Comparison of ENCODE assay signal across 10 cellular contexts in genomic region chr14:102262894-102263462, GRCh38. TPM values are rescaled to one million over a fixed set of nuclear protein-coding genes. Genes with fewer than 3 reads are reported as not detected.
DNase-seq lines count a peak whose midpoint lies in the region; ATAC-seq and TF ChIP-seq lines count a peak whose summit lies in the region.
"Had no signal": no experiment of that assay in that cellular context is flagged by ENCODE, and none has a peak within 500 bp of the region (broad histone marks: within the 10 kb centered on the region; RNA-seq: fewer than 3 reads in every experiment).

No MANE protein-coding gene starts in this region.

- H3K27ac Mint-ChIP-seq in WTC11 = no peak overlapping the region
- peak overlapping the region in 1 of 2 donors; percentile 30 for H3K27ac Mint-ChIP-seq in activated naive CD4-positive, alpha-beta T cell treated with anti-CD3 and anti-CD28 coated beads, Interleukin-2, amount 50 U/mL, for 72 hours

- ATAC-seq in WTC11 = peak; percentile 95
- ATAC-seq in activated naive CD4-positive, alpha-beta T cell treated with anti-CD3 and anti-CD28 coated beads, Interleukin-2, amount 50 U/mL, for 72 hours = no peak
- ATAC-seq in left colon = no peak

- whole genome bisulfite sequencing in smooth muscle cell (ENCODE audit: low lambda C conversion rate) = 60% methylated on average over 7 of the region's 7 CpGs

- H3K4me3 ChIP-seq in AG04450 (ENCODE audit: low read depth, low read length) (no peak overlapping the region), Loucy (ENCODE audit: low read length, poor library complexity, severe bottlenecking) (no peak overlapping the region), smooth muscle cell (no peak overlapping the region), MM.1S (ENCODE audit: low read length) (no peak overlapping the region)
- H3K4me3 ChIP-seq: BLaER1 treated with 17β-estradiol and CSF1 and Interleukin-3, amounts not matched to agents 10 nM and 100 nM; right lobe of liver had no signal

- DNase-seq in AG04450 (ENCODE audit: low read depth, low spot score) = no peak
- peak; percentile 27 for DNase-seq in WTC11 (ENCODE audit: low spot score)
- peak; percentile 55 for DNase-seq in iPS-NIHi11 (ENCODE audit: low spot score)
- DNase-seq in smooth muscle cell (lab: John Stamatoyannopoulos, UW; ENCODE audit: unreplicated experiment) = no peak
- no peak for DNase-seq in MM.1S
- no peak for DNase-seq in activated naive CD4-positive, alpha-beta T cell treated with anti-CD3 and anti-CD28 coated beads, Interleukin-2, amount 50 U/mL, for 72 hours (ENCODE audit: low spot score in 2 of 2)
- DNase-seq in left colon = no peak
- DNase-seq: right lobe of liver had no signal

- intact Hi-C loops in left colon (cut with DNase I, micrococcal nuclease) = no loop called here

- H3K36me3 Mint-ChIP-seq in WTC11 = no peaks in the 10 kb centered on the region
- no peaks in the 10 kb centered on the region for H3K36me3 Mint-ChIP-seq in activated naive CD4-positive, alpha-beta T cell treated with anti-CD3 and anti-CD28 coated beads, Interleukin-2, amount 50 U/mL, for 72 hours

- H3K9ac ChIP-seq in Loucy (ENCODE audit: low read depth, low read length, poor library complexity, severe bottlenecking) (no peak overlapping the region), smooth muscle cell (ENCODE audit: low read depth) (no peak overlapping the region), MM.1S (ENCODE audit: low read length) (no peak overlapping the region)
- H3K9ac ChIP-seq: BLaER1 treated with 17β-estradiol and CSF1 and Interleukin-3, amounts not matched to agents 10 nM and 100 nM had no signal

- H2AFZ ChIP-seq in Loucy (ENCODE audit: low read length) (peak overlapping the region; percentile 50; the same call in 1 of the 2 replicates), smooth muscle cell (ENCODE audit: low read depth) (no peak overlapping the region), MM.1S (ENCODE audit: low read length) (no peak overlapping the region)

- TF ChIP-seq CTCF in AG04450 (IDR thresholded peaks at IDR 0.05; ENCODE audit: low read depth, low read length) = no peak
- TF ChIP-seq CTCF in Loucy (conservative IDR thresholded peaks at IDR 0.05; ENCODE audit: low read length) = no peak
- TF ChIP-seq CTCF in WTC11 (IDR thresholded peaks at IDR 0.05) = no peak
- TF ChIP-seq CTCF in smooth muscle cell (IDR thresholded peaks at IDR 0.05; ENCODE audit: borderline replicate concordance, insufficient read depth, poor library complexity, severe bottlenecking) = no peak
- TF ChIP-seq CTCF in MM.1S (IDR thresholded peaks at IDR 0.05; ENCODE audit: low read length) = no peak

- H3K27ac ChIP-seq in AG04450 (ENCODE audit: low read depth, low read length) (peak overlapping the region; percentile 52), smooth muscle cell (ENCODE audit: low read depth) (no peak overlapping the region), MM.1S (ENCODE audit: low read length) (no peak overlapping the region)
- H3K27ac ChIP-seq: BLaER1 treated with 17β-estradiol and CSF1 and Interleukin-3, amounts not matched to agents 10 nM and 100 nM; right lobe of liver had no signal

- H3K36me3 ChIP-seq in Loucy (ENCODE audit: insufficient read depth, low read length) (no peaks in the 10 kb centered on the region), smooth muscle cell (ENCODE audit: low read depth) (no peaks in the 10 kb centered on the region), MM.1S (replicated peaks; ENCODE audit: insufficient read depth, low read length) (no peaks in the 10 kb centered on the region)
- H3K36me3 ChIP-seq: BLaER1 treated with 17β-estradiol and CSF1 and Interleukin-3, amounts not matched to agents 10 nM and 100 nM; right lobe of liver had no signal

- no peak overlapping the region for H3K4me2 ChIP-seq in Loucy (ENCODE audit: low read depth, low read length, poor library complexity, severe bottlenecking)
- no peak overlapping the region for H3K4me2 ChIP-seq in smooth muscle cell
- no peak overlapping the region for H3K4me2 ChIP-seq in MM.1S (ENCODE audit: low read depth, low read length)
- H3K4me2 ChIP-seq: BLaER1 treated with 17β-estradiol and CSF1 and Interleukin-3, amounts not matched to agents 10 nM and 100 nM had no signal

- no peaks in the 10 kb centered on the region for H3K27me3 Mint-ChIP-seq in WTC11 (ENCODE audit: low read depth)

- CTCF ChIA-PET in AG04450 (lab: Charles Lee) = no interaction called here
- CTCF ChIA-PET in WTC11 (lab: Charles Lee) = interaction anchor here (0.6 to 0.9 kb wide), 4 partner anchors 14 to 165 kb away, joined by 3 to 4 read pairs (median 3); no protein-coding TSS in a partner anchor

- no peak overlapping the region for H3K4me3 Mint-ChIP-seq in WTC11

- H3K9me3 ChIP-seq in AG04450 (ENCODE audit: control insufficient read depth, insufficient read depth, low read length) (no peaks in the 10 kb centered on the region), Loucy (ENCODE audit: insufficient read depth, low read depth, low read length) (no peaks in the 10 kb centered on the region), smooth muscle cell (replicated peaks; ENCODE audit: low read depth) (no peaks in the 10 kb centered on the region), MM.1S (replicated peaks; ENCODE audit: insufficient read depth, low read length) (no peaks in the 10 kb centered on the region)
- H3K9me3 ChIP-seq: BLaER1 treated with 17β-estradiol and CSF1 and Interleukin-3, amounts not matched to agents 10 nM and 100 nM; right lobe of liver had no signal

- H3K4me1 Mint-ChIP-seq in WTC11 = peaks cover 9% of the 10 kb centered on the region

- no peaks in the 10 kb centered on the region for H3K9me2 ChIP-seq in Loucy (replicated peaks; ENCODE audit: low read depth, low read length)
- H3K9me2 ChIP-seq in MM.1S (replicated peaks; ENCODE audit: insufficient read depth, low read length) = no peaks in the 10 kb centered on the region

- no peaks in the 10 kb centered on the region for H3K9me3 Mint-ChIP-seq in WTC11
- no peaks in the 10 kb centered on the region for H3K9me3 Mint-ChIP-seq in activated naive CD4-positive, alpha-beta T cell treated with anti-CD3 and anti-CD28 coated beads, Interleukin-2, amount 50 U/mL, for 72 hours

- H3K27me3 ChIP-seq in AG04450 (ENCODE audit: control insufficient read depth, insufficient read depth, low read length) (no peaks in the 10 kb centered on the region), Loucy (ENCODE audit: insufficient read depth, low read length, poor library complexity, severe bottlenecking) (no peaks in the 10 kb centered on the region), smooth muscle cell (ENCODE audit: low read depth) (no peaks in the 10 kb centered on the region), MM.1S (replicated peaks; ENCODE audit: insufficient read depth, low read length) (no peaks in the 10 kb centered on the region)
- H3K27me3 ChIP-seq: BLaER1 treated with 17β-estradiol and CSF1 and Interleukin-3, amounts not matched to agents 10 nM and 100 nM; right lobe of liver had no signal

- H4K20me1 ChIP-seq in Loucy (ENCODE audit: insufficient read depth, low read length, poor library complexity, severe bottlenecking) = no peaks in the 10 kb centered on the region
- no peaks in the 10 kb centered on the region for H4K20me1 ChIP-seq in smooth muscle cell (ENCODE audit: low read depth)
- no peaks in the 10 kb centered on the region for H4K20me1 ChIP-seq in MM.1S (ENCODE audit: insufficient read depth, low read length)
- H4K20me1 ChIP-seq: BLaER1 treated with 17β-estradiol and CSF1 and Interleukin-3, amounts not matched to agents 10 nM and 100 nM had no signal

- H3F3A ChIP-seq in Loucy (ENCODE audit: low read depth) = no peaks in the 10 kb centered on the region
- no peaks in the 10 kb centered on the region for H3F3A ChIP-seq in smooth muscle cell (ENCODE audit: low read depth)
- no peaks in the 10 kb centered on the region for H3F3A ChIP-seq in MM.1S (ENCODE audit: insufficient read depth, low read length)

- POLR2A ChIA-PET in AG04450 (lab: Yijun Ruan, JAX) = no interaction called here
- POLR2A ChIA-PET in WTC11 (lab: Charles Lee) = interaction anchor here (0.6 kb wide), 1 partner anchor 139 kb away, joined by 6 read pairs; no protein-coding TSS in a partner anchor

- H3K4me1 ChIP-seq in Loucy (ENCODE audit: insufficient read depth, low read length, poor library complexity, severe bottlenecking) (no peaks in the 10 kb centered on the region), smooth muscle cell (ENCODE audit: low read depth) (peaks cover 9% of the 10 kb centered on the region), MM.1S (ENCODE audit: low read length) (no peaks in the 10 kb centered on the region)
- H3K4me1 ChIP-seq: BLaER1 treated with 17β-estradiol and CSF1 and Interleukin-3, amounts not matched to agents 10 nM and 100 nM; right lobe of liver had no signal

- no peaks in the 10 kb centered on the region for H3K79me2 ChIP-seq in Loucy (ENCODE audit: insufficient read depth, low read length)
- no peaks in the 10 kb centered on the region for H3K79me2 ChIP-seq in smooth muscle cell (ENCODE audit: low read depth)
- H3K79me2 ChIP-seq in MM.1S (ENCODE audit: low read length) = no peaks in the 10 kb centered on the region

TF ChIP-seq in WTC11, 78 proteins besides CTCF, POLR2A, EP300 and RAD21 (continues in another document):
- TF ChIP-seq KAT7 (CRISPR knock-in tag; IDR thresholded peaks at IDR 0.05; ENCODE audit: borderline replicate concordance) (no peak), ZNF423 (CRISPR knock-in tag; IDR thresholded peaks at IDR 0.05) (no peak)

RNA-seq across cellular contexts. Expression of gene MOK, which starts 42.0 kb away (rescaled TPM):
- polyA plus RNA-seq in AG04450 (2011; rRNA removed) = 12.6 and 14.8 TPM in 2 replicates
- polyA minus RNA-seq in AG04450 (2011; rRNA and poly(A)+ RNA removed) = 14.8 TPM in 2 replicates
- 2.0 to 2.7 TPM (median 2.6 TPM) in 3 replicates for total RNA-seq in WTC11 (2021)
- 4.7 and 8.2 TPM in 2 replicates for total RNA-seq in smooth muscle cell
- polyA plus RNA-seq in smooth muscle cell = 6.4 and 9.0 TPM in 2 replicates
- 1 to 10 TPM; 4.4 to 9.1 TPM for total RNA-seq in activated naive CD4-positive, alpha-beta T cell treated with anti-CD3 and anti-CD28 coated beads, Interleukin-2, amount 50 U/mL, for 72 hours
- total RNA-seq in left colon = 1 to 10 TPM; 4.7 to 5.9 TPM

RNA-seq across cellular contexts. Expression of gene ZNF839, which starts 56.6 kb away (rescaled TPM):
- polyA plus RNA-seq in AG04450 (2011; rRNA removed) = 7.0 and 7.1 TPM in 2 replicates
- 6.4 and 6.6 TPM in 2 replicates for polyA minus RNA-seq in AG04450 (2011; rRNA and poly(A)+ RNA removed)
- total RNA-seq in WTC11 (2021) = 15.1 to 16.6 TPM (median 15.2 TPM) in 3 replicates
- total RNA-seq in smooth muscle cell = 5.2 and 13.1 TPM in 2 replicates
- polyA plus RNA-seq in smooth muscle cell = 4.0 and 5.7 TPM in 2 replicates
- 10 to 100 TPM in 1 of 2 donors, 1 to 10 TPM in 1; 6.3 to 19.8 TPM for total RNA-seq in activated naive CD4-positive, alpha-beta T cell treated with anti-CD3 and anti-CD28 coated beads, Interleukin-2, amount 50 U/mL, for 72 hours
- total RNA-seq in left colon = 10 to 100 TPM in 1 of 2 donors, 1 to 10 TPM in 1; 8.5 to 11.4 TPM

Comparison
In these comparisons a context has a peak if more than half of its experiments do, and no peak if none do; other contexts are left out.
1. DNase-seq: peak in WTC11 (single experiment) and iPS-NIHi11 (single experiment); none in AG04450 (single experiment), smooth muscle cell (single experiment), MM.1S (single experiment), activated naive CD4-positive, alpha-beta T cell treated with anti-CD3 and anti-CD28 coated beads, Interleukin-2, amount 50 U/mL, for 72 hours (0 of 2) and left colon (0 of 2).